In the genomic region with DNA sequence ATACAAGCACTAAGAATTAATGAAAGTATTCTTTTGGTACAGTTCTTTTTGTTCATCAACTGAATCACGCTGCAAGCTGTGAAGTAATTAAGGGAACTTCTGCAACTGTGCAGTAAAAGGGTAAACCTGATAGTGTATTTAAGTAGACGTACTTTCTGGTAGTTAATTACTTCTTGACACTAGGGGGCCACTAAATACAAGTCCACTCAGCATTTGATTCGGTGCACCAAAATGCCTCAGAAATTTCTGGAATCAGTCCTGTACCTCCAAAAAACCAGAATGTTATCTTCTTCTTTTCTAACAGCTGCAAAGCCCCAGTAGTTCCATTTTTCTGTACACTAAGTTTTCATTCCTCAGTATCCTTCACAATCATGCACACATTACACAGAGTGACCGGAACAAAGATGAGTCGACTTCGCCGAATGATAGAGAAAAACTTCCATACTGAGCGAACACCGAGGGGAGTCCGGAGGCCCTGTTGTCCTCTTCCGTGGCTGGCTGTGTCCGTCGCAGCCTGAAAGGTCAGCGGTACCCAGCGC, we compare ENCODE assay signal across 8 cellular contexts. TPM values are rescaled to one million over a fixed set of nuclear protein-coding genes. Genes with fewer than 3 reads are reported as not detected.
A peak's percentile ranks its signal among the peaks of the same experiment; 100 is the strongest.
DNase-seq lines count a peak whose midpoint lies in the region; ATAC-seq and TF ChIP-seq lines count a peak whose summit lies in the region.

No MANE protein-coding gene starts in this region.

- DNase-seq in DND-41 (peak; percentile 22), RPMI8226 (peak; percentile 69), chondrocyte (ENCODE audit: low spot score) (no peak), left lung (no peak), Ammon's horn (ENCODE audit: low spot score) (no peak)

- H3K4me1 Mint-ChIP-seq in chondrocyte (ENCODE audit: low read depth): peaks cover 36% of the 10 kb centered on the region

- H3K36me3 ChIP-seq in DND-41 (ENCODE audit: insufficient read depth, low read length) (peaks cover 52% of the 10 kb centered on the region), left lung (peaks cover 0 to 43% of the 10 kb centered on the region in 2 donors)

- ATAC-seq in DND-41 (ENCODE audit: insufficient read depth, low read depth) (peak; percentile 46), GM19397 (IDR thresholded peaks at IDR 0.05; ENCODE audit: unreplicated experiment) (peak; percentile 26), HG03520 (IDR thresholded peaks at IDR 0.05; ENCODE audit: unreplicated experiment) (peak; percentile 34), left lung (peak; percentile 81)

- no peaks in the 10 kb centered on the region for H3K27me3 Mint-ChIP-seq in chondrocyte (ENCODE audit: low read depth)

- peaks cover 10% of the 10 kb centered on the region for H3K36me3 Mint-ChIP-seq in chondrocyte (ENCODE audit: low read depth)

- peak overlapping the region; percentile 66 for H3K9ac ChIP-seq in DND-41 (ENCODE audit: low read depth, low read length)

- peak overlapping the region; percentile 91 for H3K4me2 ChIP-seq in DND-41 (ENCODE audit: insufficient read depth, low read length)

- H3K27ac Mint-ChIP-seq in chondrocyte (ENCODE audit: unreplicated experiment): peak overlapping the region; percentile 97

- H3K4me1 ChIP-seq in DND-41 (ENCODE audit: insufficient read depth, low read length): peaks cover 47% of the 10 kb centered on the region
- peaks cover 17 to 27% of the 10 kb centered on the region in 2 donors for H3K4me1 ChIP-seq in left lung

- H3K27me3 ChIP-seq in DND-41 (ENCODE audit: insufficient read depth, low read length, poor library complexity) (no peaks in the 10 kb centered on the region), left lung (no peaks in the 10 kb centered on the region)

- no peaks in the 10 kb centered on the region for H3K9me3 Mint-ChIP-seq in chondrocyte (ENCODE audit: low read depth)

- H3K27ac ChIP-seq in DND-41 (ENCODE audit: low read length) (peak overlapping the region; percentile 76), left lung (peak overlapping the region; percentile 75 to 86), temporal lobe (ENCODE audit: low read depth, low read length) (peak overlapping the region; percentile 5)

- H3K79me2 ChIP-seq in DND-41 (ENCODE audit: insufficient read depth, low read length): peaks cover 72% of the 10 kb centered on the region

- TF ChIP-seq CTCF in DND-41 (IDR thresholded peaks at IDR 0.05; ENCODE audit: borderline replicate concordance, extremely low read depth, low read length, poor library complexity, severe bottlenecking): peak; percentile 63
- peak; percentile 78 for TF ChIP-seq CTCF in chondrocyte (IDR thresholded peaks at IDR 0.05)
- peak; percentile 34 to 41 for TF ChIP-seq CTCF in left lung (IDR thresholded peaks at IDR 0.05)

- intact Hi-C loops in left lung (cut with DNase I): no loop called here

- no peaks in the 10 kb centered on the region for H3K9me3 ChIP-seq in DND-41 (ENCODE audit: insufficient read depth, low read length, severe bottlenecking)
- no peaks in the 10 kb centered on the region for H3K9me3 ChIP-seq in left lung

- H2AFZ ChIP-seq in DND-41 (ENCODE audit: low read depth, low read length): peak overlapping the region; percentile 94

- peak overlapping the region; percentile 99 for H3K4me3 Mint-ChIP-seq in chondrocyte (ENCODE audit: unreplicated experiment)

- H4K20me1 ChIP-seq in DND-41 (ENCODE audit: insufficient read depth, low read length): peaks cover 5% of the 10 kb centered on the region

- H3K4me3 ChIP-seq in DND-41 (ENCODE audit: low read depth in 1 of 2, low read length in 2 of 2): peak overlapping the region; percentile 90 to 91
- peak overlapping the region; percentile 94 to 95 for H3K4me3 ChIP-seq in left lung

RNA-seq across cellular contexts. Expression of gene GFM2, which starts 0.5 kb away (rescaled TPM):
- 17.0 to 28.5 TPM (median 18.2 TPM) in 3 replicates for total RNA-seq in chondrocyte
- 10 to 100 TPM; 23.4 to 23.9 TPM for total RNA-seq in left lung
- total RNA-seq in temporal lobe: 48.7 TPM

RNA-seq across cellular contexts. Expression of gene NSA2, which starts 0.6 kb away (rescaled TPM):
- total RNA-seq in chondrocyte (37.8 to 52.1 TPM (median 45.5 TPM) in 3 replicates), left lung (10 to 100 TPM; 43.8 TPM), temporal lobe (54.8 TPM)

Comparison
In these comparisons a context has a peak if more than half of its experiments do, and no peak if none do; other contexts are left out.
1. ATAC-seq: peak in every context shown above with its lines; median percentile 81 in left lung; 46 in DND-41; 34 in HG03520; 26 in GM19397.
2. DNase-seq: peak in DND-41 (single experiment) and RPMI8226 (single experiment); none in chondrocyte (single experiment), left lung (0 of 2) and Ammon's horn (single experiment).
3. H3K27ac ChIP-seq: peak in every context shown above with its lines; median percentile 80 in left lung; 76 in DND-41; 5 in temporal lobe.
4. Peak in every context shown above with its lines, with median percentiles within 50 percentile points of each other: CTCF ChIP-seq.